9 cellular contexts compared by ENCODE assay signal in the genomic region with DNA sequence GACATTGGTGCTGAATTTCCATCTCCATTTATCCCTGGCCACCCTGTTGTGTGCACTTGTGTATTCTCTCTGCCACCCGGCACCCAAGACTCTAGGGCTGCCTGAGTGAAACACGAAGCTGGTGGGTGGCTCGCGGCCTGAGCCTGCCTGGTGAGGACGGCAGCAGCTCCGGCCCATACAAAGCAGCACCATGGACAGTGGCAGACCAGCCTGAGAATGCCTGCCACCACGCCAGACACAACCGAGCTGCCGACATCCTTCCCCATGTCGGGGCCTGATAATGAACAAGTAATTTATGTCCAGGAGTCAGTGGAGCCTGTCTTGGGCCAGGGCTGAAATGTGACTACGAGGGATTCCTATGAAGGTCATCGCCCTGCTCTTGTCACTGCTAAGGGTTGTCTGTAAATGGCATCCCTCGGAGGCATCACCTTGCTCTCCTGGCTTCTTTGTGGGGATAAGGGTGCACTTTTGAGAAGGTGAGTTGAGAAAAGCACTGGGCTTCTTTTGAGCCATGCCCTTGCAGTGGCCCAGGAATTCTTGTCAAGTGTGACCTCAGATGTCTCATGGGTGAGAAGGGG.
DNase-seq lines count a peak whose midpoint lies in the region; ATAC-seq and TF ChIP-seq lines count a peak whose summit lies in the region.
"Had no signal": no experiment of that assay in that cellular context is flagged by ENCODE, and none has a peak within 500 bp of the region (broad histone marks: within the 10 kb centered on the region; RNA-seq: fewer than 3 reads in every experiment).

No MANE protein-coding gene starts in this region.

- no peaks in the 10 kb centered on the region for H3K9me1 ChIP-seq in IMR-90 (ENCODE audit: insufficient read depth, low read length)

- no peak overlapping the region for H3K56ac ChIP-seq in IMR-90 (ENCODE audit: extremely low read depth, insufficient read depth, low read length)

- no peak overlapping the region for H4K8ac ChIP-seq in IMR-90 (ENCODE audit: low read depth in 2 of 2, low read length in 2 of 2)

- TF ChIP-seq POLR2A in IMR-90 (IDR thresholded peaks at IDR 0.05; ENCODE audit: low read depth, low read length) (no peak), adrenal gland (IDR thresholded peaks at IDR 0.05) (no peak)

- H3K9ac ChIP-seq in IMR-90 (ENCODE audit: low read depth, low read length) = no peak overlapping the region

- no peak overlapping the region for H2BK120ac ChIP-seq in IMR-90 (ENCODE audit: low read depth, low read length)

- no peak overlapping the region for H4K5ac ChIP-seq in IMR-90 (ENCODE audit: low read depth, low read length)

- in situ Hi-C loops in Caki2 (cut with HindIII; ENCODE audit: low pct_unique_long_range_greater_than_20kb, low sequenced_read_pairs) = no loop called here
- in situ Hi-C loops in IMR-90 (cut with MboI; ENCODE audit: low sequenced_read_pairs) = no loop called here

- no peaks in the 10 kb centered on the region for H3K4me1 ChIP-seq in IMR-90 (ENCODE audit: control insufficient read depth, insufficient read depth, low read length)
- no peaks in the 10 kb centered on the region for H3K4me1 ChIP-seq in adrenal gland (replicated peaks in 1 of 2)

- H3K27me3 ChIP-seq in IMR-90 (ENCODE audit: control insufficient read depth, insufficient read depth, low read length) (peaks cover 5% of the 10 kb centered on the region), adrenal gland (peaks cover 3% of the 10 kb centered on the region)

- TF ChIP-seq CTCF in IMR-90 (conservative IDR thresholded peaks at IDR 0.05; ENCODE audit: low read depth, low read length) = no peak
- TF ChIP-seq CTCF in adrenal gland (IDR thresholded peaks at IDR 0.05) = no peak

- no peak overlapping the region for H4K91ac ChIP-seq in IMR-90 (ENCODE audit: insufficient read depth, low read depth, low read length)

- TF ChIP-seq RAD21 in IMR-90 (IDR thresholded peaks at IDR 0.05; ENCODE audit: low read length) = no peak

- POLR2A ChIA-PET in IMR-90 (lab: Charles Lee; ENCODE audit: unreplicated experiment) = no interaction called here

- no peak overlapping the region for H3K4ac ChIP-seq in IMR-90 (ENCODE audit: low read depth, low read length)

- H4K20me1 ChIP-seq in IMR-90 (ENCODE audit: insufficient read depth, low read length) = no peaks in the 10 kb centered on the region

- no peak overlapping the region for H3K18ac ChIP-seq in IMR-90 (ENCODE audit: low read depth, low read length)

- H3K14ac ChIP-seq in IMR-90 (replicated peaks; ENCODE audit: low read depth, low read length) = no peak overlapping the region

- CTCF ChIA-PET in IMR-90 (lab: Yijun Ruan, JAX) = no interaction called here

- no peak overlapping the region for H3K23ac ChIP-seq in IMR-90 (ENCODE audit: low read depth, low read length)

- H3K4me2 ChIP-seq in IMR-90 (ENCODE audit: low read depth, low read length) = no peak overlapping the region

- H2BK20ac ChIP-seq in IMR-90 (ENCODE audit: low read depth, low read length) = no peak overlapping the region

- no peak overlapping the region for H2BK5ac ChIP-seq in IMR-90 (ENCODE audit: low read depth, low read length, poor library complexity, severe bottlenecking)

- H3K9me3 ChIP-seq in IMR-90 (ENCODE audit: control insufficient read depth, insufficient read depth, low read length) (no peaks in the 10 kb centered on the region), adrenal gland (replicated peaks in 1 of 3) (no peaks in the 10 kb centered on the region)

- H2BK15ac ChIP-seq in IMR-90 (ENCODE audit: low read depth, low read length) = no peak overlapping the region

- H3K79me1 ChIP-seq in IMR-90 (ENCODE audit: low read depth in 1 of 2, low read length in 2 of 2) = no peaks in the 10 kb centered on the region

- no peak overlapping the region for H2AK5ac ChIP-seq in IMR-90 (ENCODE audit: low read depth, low read length)

- H3K4me3 ChIP-seq in IMR-90 (ENCODE audit: insufficient read depth, low read depth, low read length) (no peak overlapping the region), adrenal gland (no peak overlapping the region)

- H3K36me3 ChIP-seq in IMR-90 (ENCODE audit: control insufficient read depth, insufficient read depth, low read length) (no peaks in the 10 kb centered on the region), adrenal gland (replicated peaks in 1 of 2) (no peaks in the 10 kb centered on the region)

- intact Hi-C loops in IMR-90 (cut with micrococcal nuclease) = no loop called here
- intact Hi-C loops in adrenal gland (cut with DNase I) = no loop called here

- no peak overlapping the region for H3K27ac ChIP-seq in IMR-90 (ENCODE audit: insufficient read depth, low read length)
- H3K27ac ChIP-seq in adrenal gland = no peak overlapping the region

- ATAC-seq in IMR-90 (ENCODE audit: low read depth) (peak; percentile 98), left lobe of liver (peak; percentile 76), GM21786 (IDR thresholded peaks at IDR 0.05; ENCODE audit: unreplicated experiment) (no peak)
- ATAC-seq: T-cell had no signal

- BruUV-seq in IMR-90 (replicated peaks; lab: Mats Ljungman, UMichigan) = no TSS peak

- WGBS in IMR-90 (ENCODE audit: extremely low coverage in 2 of 2, insufficient read length in 1 of 2), 2 experiments = 4% methylated on average over 11 of the region's 13 CpGs; no CpG with 5 or more reads in 1 of the 2 experiments
- 7 to 19% (median 11%) methylated on average over 11 to 13 of the region's 13 CpGs for WGBS in adrenal gland, 4 donors

- peak overlapping the region; percentile 41 for H2AFZ ChIP-seq in IMR-90 (replicated peaks; ENCODE audit: low read length, poor library complexity)

- dilution Hi-C loops in IMR-90 (cut with HindIII; ENCODE audit: low sequenced_read_pairs, unreplicated experiment) = no loop called here

- peak overlapping the region; percentile 37 for H2AK9ac ChIP-seq in IMR-90 (replicated peaks; ENCODE audit: low read depth, low read length, poor library complexity)

- DNase-seq in Caki2 (ENCODE audit: low read depth) = peak; percentile 37
- DNase-seq in IMR-90 = peak; percentile 43
- peak in 6 of 7 donors; percentile 51 to 62 (median 54) for DNase-seq in adrenal gland
- DNase-seq in left lobe of liver (ENCODE audit: low spot score) = no peak
- DNase-seq in NCI-H1092 treated with DMSO at 0.1 percent for 48 hours (lab: John Stamatoyannopoulos, UW) = no peak
- DNase-seq in ureter (ENCODE audit: low spot score) = no peak
- no peak for DNase-seq in T-helper 1 cell

TF ChIP-seq in IMR-90, 13 proteins besides CTCF, POLR2A, EP300 and RAD21:
- TF ChIP-seq NFE2L2 (IDR thresholded peaks at IDR 0.05; ENCODE audit: low read depth, low read length) (no peak), CEBPB (IDR thresholded peaks at IDR 0.05; ENCODE audit: low read depth, low read length) (no peak), MAZ (IDR thresholded peaks at IDR 0.05; ENCODE audit: borderline replicate concordance, low read depth, low read length) (no peak)
- TF ChIP-seq, protein P1, sequence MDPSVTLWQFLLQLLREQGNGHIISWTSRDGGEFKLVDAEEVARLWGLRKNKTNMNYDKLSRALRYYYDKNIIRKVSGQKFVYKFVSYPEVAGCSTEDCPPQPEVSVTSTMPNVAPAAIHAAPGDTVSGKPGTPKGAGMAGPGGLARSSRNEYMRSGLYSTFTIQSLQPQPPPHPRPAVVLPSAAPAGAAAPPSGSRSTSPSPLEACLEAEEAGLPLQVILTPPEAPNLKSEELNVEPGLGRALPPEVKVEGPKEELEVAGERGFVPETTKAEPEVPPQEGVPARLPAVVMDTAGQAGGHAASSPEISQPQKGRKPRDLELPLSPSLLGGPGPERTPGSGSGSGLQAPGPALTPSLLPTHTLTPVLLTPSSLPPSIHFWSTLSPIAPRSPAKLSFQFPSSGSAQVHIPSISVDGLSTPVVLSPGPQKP (IDR thresholded peaks at IDR 0.05; ENCODE audit: borderline replicate concordance, low read depth, low read length) = no peak
TF ChIP-seq in IMR-90: peak in this region for 0.

Comparison
In these comparisons a context has a peak if more than half of its experiments do, and no peak if none do; other contexts are left out.
1. DNase-seq: peak in Caki2 (single experiment), IMR-90 (single experiment) and adrenal gland (6 of 7); none in left lobe of liver (single experiment), NCI-H1092 treated with DMSO at 0.1 percent for 48 hours (single experiment), ureter (single experiment) and T-helper 1 cell (0 of 5).